Comparison of ENCODE assay signal across 19 cellular contexts in the genomic region with DNA sequence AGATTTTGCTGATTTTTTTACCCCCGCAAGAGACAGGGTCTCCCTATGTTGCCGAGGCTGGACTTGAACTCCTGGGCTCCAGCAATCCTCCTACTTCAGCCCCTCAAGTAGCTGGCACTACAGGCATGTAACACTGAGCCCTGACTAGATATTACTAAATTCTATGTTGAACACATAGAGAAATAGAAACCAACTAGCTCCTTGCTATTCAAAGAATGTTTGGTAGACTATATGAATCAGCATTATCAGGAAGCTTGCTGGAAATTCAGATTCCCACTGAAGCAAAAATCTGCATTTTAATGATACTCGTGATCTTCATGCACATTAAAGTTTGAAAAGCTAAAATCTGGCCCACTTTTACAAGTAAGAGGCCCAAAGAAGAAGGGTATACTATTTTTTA.
"Had no signal": no experiment of that assay in that cellular context is flagged by ENCODE, and none has a peak within 500 bp of the region (broad histone marks: within the 10 kb centered on the region; RNA-seq: fewer than 3 reads in every experiment).

No MANE protein-coding gene starts in this region.

- H3K27me3 ChIP-seq: body of pancreas, neutrophil, tibial artery, uterus had no signal

- H3K27ac ChIP-seq: body of pancreas, neutrophil, skin epidermis, tibial artery, uterus had no signal

- ATAC-seq: activated CD4-positive, CD25-positive, alpha-beta regulatory T cell treated with anti-CD3 and anti-CD28 coated beads, Interleukin-2, amount 50 U/mL, for 24 hours; body of pancreas; effector memory CD8-positive, alpha-beta T cell; right cardiac atrium had no signal

- H3K4me3 Mint-ChIP-seq: activated naive CD4-positive, alpha-beta T cell treated with anti-CD3 and anti-CD28 coated beads for 36 hours; central memory CD8-positive, alpha-beta T cell; effector memory CD8-positive, alpha-beta T cell; naive B cell had no signal

- H3K9me3 ChIP-seq: body of pancreas, neutrophil, tibial artery, uterus had no signal

- H3K9me3 Mint-ChIP-seq: activated naive CD4-positive, alpha-beta T cell treated with anti-CD3 and anti-CD28 coated beads for 36 hours; central memory CD8-positive, alpha-beta T cell; effector memory CD8-positive, alpha-beta T cell; naive B cell had no signal

- H3K4me1 ChIP-seq: body of pancreas, tibial artery, uterus had no signal

- H3K36me3 Mint-ChIP-seq: naive B cell had no signal

- H3K27me3 Mint-ChIP-seq: central memory CD8-positive, alpha-beta T cell; effector memory CD8-positive, alpha-beta T cell; naive B cell had no signal

- DNase-seq: activated CD4-positive, alpha-beta T cell treated with anti-CD3 and anti-CD28 coated beads, Interleukin-2, amount 50 U/mL, for 4 hours; activated naive CD4-positive, alpha-beta T cell treated with anti-CD3 and anti-CD28 coated beads for 36 hours; activated T-cell treated with anti-CD3 and anti-CD28 coated beads for 4 hours; body of pancreas; cortex of kidney; effector memory CD8-positive, alpha-beta T cell; mammary epithelial cell; naive B cell; right cardiac atrium; stimulated activated CD4-positive, alpha-beta T cell treated with anti-CD3 and anti-CD28 coated beads, Interleukin-15, amount 100 ng/mL, for 24 hours; stimulated activated CD4-positive, alpha-beta T cell treated with anti-CD3 and anti-CD28 coated beads, Interleukin-4, amount 100 ng/mL, for 1 hour; stimulated activated naive CD4-positive, alpha-beta T cell; SW 1271; tibial artery; uterus had no signal

- H3K36me3 ChIP-seq: uterus had no signal

- H3K27ac Mint-ChIP-seq: activated naive CD4-positive, alpha-beta T cell treated with anti-CD3 and anti-CD28 coated beads for 36 hours; effector memory CD8-positive, alpha-beta T cell had no signal

- H3K4me3 ChIP-seq: body of pancreas, skin epidermis, tibial artery, uterus had no signal
